ENCODE assay signal across 8 cellular contexts in genomic region chr4:86934147-86934771, GRCh38. TPM values are rescaled to one million over a fixed set of nuclear protein-coding genes. Genes with fewer than 3 reads are reported as not detected.
A peak's percentile ranks its signal among the peaks of the same experiment; 100 is the strongest.
DNase-seq lines count a peak whose midpoint lies in the region; ATAC-seq, FAIRE-seq and TF ChIP-seq lines count a peak whose summit lies in the region.

No MANE protein-coding gene starts in this region.

- H3K27me3 Mint-ChIP-seq in activated T-cell treated with anti-CD3 and anti-CD28 coated beads, Interleukin-2, amount 50 U/mL, for 72 hours (ENCODE audit: low read depth), result no peaks in the 10 kb centered on the region

- peak overlapping the region; percentile 85 for H3K4me2 ChIP-seq in hepatocyte

- DNase-seq in Right ventricle myocardium superior (no peak), cardiac septum (ENCODE audit: low spot score) (no peak), hepatocyte (ENCODE audit: low spot score) (no peak), small intestine (no peak)
- DNase-seq in activated T-cell treated with anti-CD3 and anti-CD28 coated beads, Interleukin-2, amount 50 U/mL, for 72 hours, result no peak
- DNase-seq in activated CD4-positive, alpha-beta T cell treated with anti-CD3 and anti-CD28 coated beads, Interleukin-2, amount 50 U/mL, for 1 hour, result no peak

- intact Hi-C loops in Right ventricle myocardium superior (cut with DNase I), result no loop called here
- intact Hi-C loops in cardiac septum (cut with DNase I), result loop anchor here (2.0 kb wide), 1 partner anchor 159 kb away; no protein-coding TSS in a partner anchor

- TF ChIP-seq CTCF in hepatocyte (IDR thresholded peaks at IDR 0.05; ENCODE audit: poor library complexity), result no peak

- no peaks in the 10 kb centered on the region for H4K20me1 ChIP-seq in hepatocyte (ENCODE audit: insufficient read depth, poor library complexity, severe bottlenecking)

- peak overlapping the region; percentile 86 for H3K4me3 ChIP-seq in hepatocyte
- peak overlapping the region; percentile 53 to 83 for H3K4me3 ChIP-seq in small intestine (ENCODE audit: low read depth in 1 of 2, low read length in 2 of 2)

- H3K27ac ChIP-seq in hepatocyte (peak overlapping the region; percentile 94), small intestine (ENCODE audit: low read depth in 1 of 2, low read length in 1 of 2) (peak overlapping the region; percentile 91 to 98)

- H3K4me1 ChIP-seq in hepatocyte (ENCODE audit: insufficient read depth) (peaks cover 6% of the 10 kb centered on the region), small intestine (ENCODE audit: control insufficient read depth in 2 of 2, insufficient read depth in 1 of 2, low read depth in 1 of 2, low read length in 1 of 2) (peaks cover 1 to 12% of the 10 kb centered on the region in 2 donors)

- WGBS in hepatocyte (ENCODE audit: low lambda C conversion rate, missing lambda C conversion rate), result 12% methylated on average over 15 of the region's 15 CpGs
- WGBS in small intestine, 3 donors, result 2 to 7% (median 3%) methylated on average over 15 of the region's 15 CpGs

- no peaks in the 10 kb centered on the region for H3K9me3 Mint-ChIP-seq in activated T-cell treated with anti-CD3 and anti-CD28 coated beads, Interleukin-2, amount 50 U/mL, for 72 hours

- H3K4me3 Mint-ChIP-seq in activated T-cell treated with anti-CD3 and anti-CD28 coated beads, Interleukin-2, amount 50 U/mL, for 72 hours, result peak overlapping the region; percentile 92 to 99

- no peaks in the 10 kb centered on the region for H3K27me3 ChIP-seq in hepatocyte
- no peaks in the 10 kb centered on the region for H3K27me3 ChIP-seq in small intestine (ENCODE audit: control insufficient read depth in 2 of 2, insufficient read depth in 2 of 2, low read length in 2 of 2)

- H3K79me2 ChIP-seq in hepatocyte, result peaks cover 30% of the 10 kb centered on the region

- no peaks in the 10 kb centered on the region for H3K9me2 ChIP-seq in hepatocyte (replicated peaks; ENCODE audit: insufficient read depth)

- peaks cover 53% of the 10 kb centered on the region for H3K4me1 Mint-ChIP-seq in activated T-cell treated with anti-CD3 and anti-CD28 coated beads, Interleukin-2, amount 50 U/mL, for 72 hours (ENCODE audit: low read depth)

- H3K36me3 ChIP-seq in hepatocyte (replicated peaks; ENCODE audit: insufficient read depth, low read depth) (no peaks in the 10 kb centered on the region), small intestine (ENCODE audit: control insufficient read depth in 2 of 2, insufficient read depth in 2 of 2, low read length in 2 of 2) (peaks cover 0 to 7% of the 10 kb centered on the region in 2 donors)

- H3K9me3 ChIP-seq in hepatocyte (ENCODE audit: low read depth) (no peaks in the 10 kb centered on the region), small intestine (ENCODE audit: control insufficient read depth, low read depth) (no peaks in the 10 kb centered on the region)

- FAIRE-seq in small intestine (lab: Jason Lieb, UNC), result no peak

- H3K36me3 Mint-ChIP-seq in activated T-cell treated with anti-CD3 and anti-CD28 coated beads, Interleukin-2, amount 50 U/mL, for 72 hours (ENCODE audit: insufficient read depth in 2 of 2), result peaks cover 0 to 6% of the 10 kb centered on the region in 2 donors

- H2AFZ ChIP-seq in hepatocyte, result peak overlapping the region; percentile 83

- ATAC-seq in Right ventricle myocardium superior (ENCODE audit: poor library complexity) (peak; percentile 1), esophagus mucosa (no peak), GM18870 (IDR thresholded peaks at IDR 0.05; ENCODE audit: unreplicated experiment) (no peak)
- ATAC-seq in activated T-cell treated with anti-CD3 and anti-CD28 coated beads, Interleukin-2, amount 50 U/mL, for 72 hours (replicated peaks in 1 of 2), result no peak

- peak overlapping the region; percentile 95 for H3K27ac Mint-ChIP-seq in activated T-cell treated with anti-CD3 and anti-CD28 coated beads, Interleukin-2, amount 50 U/mL, for 72 hours

RNA-seq across cellular contexts. Expression of gene AFF1, which starts 0.6 kb away (rescaled TPM):
- total RNA-seq in Right ventricle myocardium superior (60.5 TPM), cardiac septum (63.4 TPM), hepatocyte (36.1 and 38.7 TPM in 2 replicates), esophagus mucosa (39.8 TPM)
- total RNA-seq in activated T-cell treated with anti-CD3 and anti-CD28 coated beads, Interleukin-2, amount 50 U/mL, for 72 hours, result 10 to 100 TPM; 57.5 to 68.6 TPM
- polyA plus RNA-seq in hepatocyte (28.7 and 31.9 TPM in 2 replicates), small intestine (10 to 100 TPM in 1 of 3 donors, 1 to 10 TPM in 2; 5.4 to 11.4 (median 9.4) TPM)

RNA-seq across cellular contexts. Expression of gene C4orf36, which starts 42.0 kb away (rescaled TPM):
- 0.59 TPM for total RNA-seq in Right ventricle myocardium superior
- 0.78 TPM for total RNA-seq in cardiac septum
- total RNA-seq in activated T-cell treated with anti-CD3 and anti-CD28 coated beads, Interleukin-2, amount 50 U/mL, for 72 hours, result under 1 TPM in 1 of 2 donors, not detected in 1; 0.38 TPM
- total RNA-seq in hepatocyte, result 1.2 and 1.3 TPM in 2 replicates
- 2.0 and 2.3 TPM in 2 replicates for polyA plus RNA-seq in hepatocyte
- under 1 TPM in 2 of 3 donors, not detected in 1; 0.46 to 0.54 TPM for polyA plus RNA-seq in small intestine
- 2.4 TPM for total RNA-seq in esophagus mucosa
